Comparison of ENCODE assay signal across 25 cellular contexts in genomic region chr1:94642617-94643315, GRCh38.
A peak's percentile ranks its signal among the peaks of the same experiment; 100 is the strongest.
DNase-seq lines count a peak whose midpoint lies in the region; ATAC-seq, FAIRE-seq and TF ChIP-seq lines count a peak whose summit lies in the region.
"Had no signal": no experiment of that assay in that cellular context is flagged by ENCODE, and none has a peak within 500 bp of the region (broad histone marks: within the 10 kb centered on the region; RNA-seq: fewer than 3 reads in every experiment).

No MANE protein-coding gene starts in this region.

- intact Hi-C loops in left cardiac atrium (cut with DNase I) (no loop called here), Right ventricle myocardium superior (cut with DNase I) (loop anchor here (10.0 kb wide), 1 partner anchor 108 kb away; no protein-coding TSS in a partner anchor), adrenal gland (cut with DNase I) (no loop called here)

- no peaks in the 10 kb centered on the region for H3K4me1 ChIP-seq in adrenal gland (replicated peaks in 1 of 2)
- H3K4me1 ChIP-seq: BLaER1 had no signal

- H3K36me3 ChIP-seq in bronchial epithelial cell (ENCODE audit: control insufficient read depth, insufficient read depth, low read length) (no peaks in the 10 kb centered on the region), adrenal gland (replicated peaks in 1 of 2) (no peaks in the 10 kb centered on the region)
- H3K36me3 ChIP-seq: BLaER1 had no signal

- WGBS in adrenal gland, 4 donors: 88 to 97% (median 90%) methylated on average over 6 of the region's 6 CpGs

- peak; percentile 28 for FAIRE-seq in bronchial epithelial cell (lab: Jason Lieb, UNC)
- FAIRE-seq: A204.1, D721Med, GM19239, H54, HTR-8/SVneo had no signal

- no peak for TF ChIP-seq CTCF in bronchial epithelial cell (IDR thresholded peaks at IDR 0.05; ENCODE audit: insufficient read depth, low read length, severe bottlenecking)
- TF ChIP-seq CTCF in omental fat pad (IDR thresholded peaks at IDR 0.05): no peak
- no peak for TF ChIP-seq CTCF in adrenal gland (IDR thresholded peaks at IDR 0.05)

- peak; percentile 57 to 83 for ATAC-seq in left cardiac atrium
- ATAC-seq in Right ventricle myocardium superior (ENCODE audit: poor library complexity): no peak
- peak; percentile 31 for ATAC-seq in omental fat pad (ENCODE audit: low FRiP score)
- no peak for ATAC-seq in HG03460 (IDR thresholded peaks at IDR 0.05; ENCODE audit: unreplicated experiment)
- ATAC-seq: Panc1 had no signal

- TF ChIP-seq POLR2A in adrenal gland (IDR thresholded peaks at IDR 0.05): no peak

- DNase-seq in left cardiac atrium (no peak), Right ventricle myocardium superior (no peak), bronchial epithelial cell (ENCODE audit: low read depth) (no peak), omental fat pad (ENCODE audit: low spot score) (no peak), adrenal gland (no peak), caudate nucleus (lab: John Stamatoyannopoulos, UW) (no peak)
- DNase-seq: CD4-positive, CD25-positive, alpha-beta regulatory T cell; KBM-7; MV-4-11; NCI-H1105; NCI-H1436 treated with DMSO at 0.1 percent for 48 hours; NCI-H1930; NCI-H2107; NCI-H446 treated with DMSO at 0.1 percent for 48 hours; NCI-H526; SK-N-SH had no signal

- H3K27ac ChIP-seq in adrenal gland (no peak overlapping the region), caudate nucleus (ENCODE audit: low read depth, low read length) (no peak overlapping the region)
- H3K27ac ChIP-seq: BLaER1, RWPE1 had no signal

- H3K27me3 ChIP-seq in bronchial epithelial cell (ENCODE audit: control insufficient read depth, insufficient read depth, low read length) (no peaks in the 10 kb centered on the region), adrenal gland (no peaks in the 10 kb centered on the region)
- H3K27me3 ChIP-seq: BLaER1 had no signal

- no peak overlapping the region for H3K4me3 ChIP-seq in bronchial epithelial cell (ENCODE audit: low read depth, low read length)
- H3K4me3 ChIP-seq in adrenal gland: no peak overlapping the region
- H3K4me3 ChIP-seq: BLaER1 had no signal

- H3K9me3 ChIP-seq in adrenal gland (replicated peaks in 1 of 3): no peaks in the 10 kb centered on the region
- H3K9me3 ChIP-seq: BLaER1, SK-N-SH had no signal

Comparison
In these comparisons a context has a peak if more than half of its experiments do, and no peak if none do; other contexts are left out.
1. ATAC-seq: peak in left cardiac atrium (2 of 2) and omental fat pad (single experiment); none in Right ventricle myocardium superior (single experiment) and HG03460 (single experiment).